ENCODE assay signal across 1 cellular context in the genomic region with DNA sequence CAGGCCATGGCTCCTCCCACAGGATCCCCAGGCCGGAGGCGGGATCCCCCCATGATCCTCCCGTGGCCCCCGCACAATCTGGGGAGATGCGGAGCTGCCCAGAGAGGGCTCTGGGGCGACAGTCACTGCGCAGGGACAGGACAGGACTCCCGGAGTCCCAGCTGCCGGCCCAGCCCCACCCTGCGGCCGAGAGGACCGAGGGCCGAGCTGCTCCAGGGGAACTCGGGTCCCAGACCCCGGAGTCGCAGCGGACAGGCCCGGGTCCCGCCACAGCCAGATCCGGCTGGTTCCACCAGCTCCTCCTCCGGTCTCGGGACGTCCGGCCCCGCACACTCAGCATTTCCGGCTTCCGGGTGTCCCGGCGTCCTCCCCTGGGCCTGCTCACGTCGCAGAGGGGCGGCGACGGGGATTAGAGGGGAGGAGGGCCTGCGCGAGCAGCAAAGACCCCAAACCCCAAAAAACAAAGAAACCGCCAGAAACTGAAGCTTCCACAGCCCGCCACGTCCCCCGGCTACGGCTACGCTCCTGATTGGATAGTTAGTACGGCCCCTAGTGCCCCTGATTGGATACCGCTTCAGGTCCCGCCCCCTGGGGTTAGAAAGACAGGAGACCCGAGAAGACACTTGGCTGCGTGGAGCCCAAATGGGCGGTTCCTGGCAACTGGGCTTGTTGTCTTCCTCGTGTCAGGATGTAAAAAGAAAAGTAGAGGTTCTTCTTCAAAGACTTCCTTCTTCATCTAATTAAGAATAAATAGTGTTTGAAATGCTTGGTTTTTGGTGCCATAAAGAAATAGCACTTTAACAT.
TF ChIP-seq lines count a peak whose summit lies in the region.

No MANE protein-coding gene starts in this region.

TF ChIP-seq in K562, 482 proteins besides CTCF, POLR2A, EP300 and RAD21 (continued from another document and continues in another):
- TF ChIP-seq ZNF785 (CRISPR knock-in tag; IDR thresholded peaks at IDR 0.05) = no peak
- no peak for TF ChIP-seq MCM5 (IDR thresholded peaks at IDR 0.05; ENCODE audit: low read depth)
- TF ChIP-seq, protein P1, sequence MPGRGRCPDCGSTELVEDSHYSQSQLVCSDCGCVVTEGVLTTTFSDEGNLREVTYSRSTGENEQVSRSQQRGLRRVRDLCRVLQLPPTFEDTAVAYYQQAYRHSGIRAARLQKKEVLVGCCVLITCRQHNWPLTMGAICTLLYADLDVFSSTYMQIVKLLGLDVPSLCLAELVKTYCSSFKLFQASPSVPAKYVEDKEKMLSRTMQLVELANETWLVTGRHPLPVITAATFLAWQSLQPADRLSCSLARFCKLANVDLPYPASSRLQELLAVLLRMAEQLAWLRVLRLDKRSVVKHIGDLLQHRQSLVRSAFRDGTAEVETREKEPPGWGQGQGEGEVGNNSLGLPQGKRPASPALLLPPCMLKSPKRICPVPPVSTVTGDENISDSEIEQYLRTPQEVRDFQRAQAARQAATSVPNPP (IDR thresholded peaks at IDR 0.05; ENCODE audit: borderline replicate concordance, insufficient read depth, insufficient read length) = no peak
- no peak for TF ChIP-seq ZNF384 (IDR thresholded peaks at IDR 0.05; ENCODE audit: low read depth, low read length)
- TF ChIP-seq SAFB2 (IDR thresholded peaks at IDR 0.05; ENCODE audit: borderline replicate concordance, low read depth, low read length, severe bottlenecking) = no peak
- TF ChIP-seq, protein P2, sequence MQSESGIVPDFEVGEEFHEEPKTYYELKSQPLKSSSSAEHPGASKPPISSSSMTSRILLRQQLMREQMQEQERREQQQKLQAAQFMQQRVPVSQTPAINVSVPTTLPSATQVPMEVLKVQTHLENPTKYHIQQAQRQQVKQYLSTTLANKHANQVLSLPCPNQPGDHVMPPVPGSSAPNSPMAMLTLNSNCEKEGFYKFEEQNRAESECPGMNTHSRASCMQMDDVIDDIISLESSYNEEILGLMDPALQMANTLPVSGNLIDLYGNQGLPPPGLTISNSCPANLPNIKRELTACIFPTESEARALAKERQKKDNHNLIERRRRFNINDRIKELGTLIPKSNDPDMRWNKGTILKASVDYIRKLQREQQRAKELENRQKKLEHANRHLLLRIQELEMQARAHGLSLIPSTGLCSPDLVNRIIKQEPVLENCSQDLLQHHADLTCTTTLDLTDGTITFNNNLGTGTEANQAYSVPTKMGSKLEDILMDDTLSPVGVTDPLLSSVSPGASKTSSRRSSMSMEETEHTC (IDR thresholded peaks at IDR 0.05) = no peak
- TF ChIP-seq ZNF3 (CRISPR knock-in tag; IDR thresholded peaks at IDR 0.05) = no peak
- TF ChIP-seq, protein P3, sequence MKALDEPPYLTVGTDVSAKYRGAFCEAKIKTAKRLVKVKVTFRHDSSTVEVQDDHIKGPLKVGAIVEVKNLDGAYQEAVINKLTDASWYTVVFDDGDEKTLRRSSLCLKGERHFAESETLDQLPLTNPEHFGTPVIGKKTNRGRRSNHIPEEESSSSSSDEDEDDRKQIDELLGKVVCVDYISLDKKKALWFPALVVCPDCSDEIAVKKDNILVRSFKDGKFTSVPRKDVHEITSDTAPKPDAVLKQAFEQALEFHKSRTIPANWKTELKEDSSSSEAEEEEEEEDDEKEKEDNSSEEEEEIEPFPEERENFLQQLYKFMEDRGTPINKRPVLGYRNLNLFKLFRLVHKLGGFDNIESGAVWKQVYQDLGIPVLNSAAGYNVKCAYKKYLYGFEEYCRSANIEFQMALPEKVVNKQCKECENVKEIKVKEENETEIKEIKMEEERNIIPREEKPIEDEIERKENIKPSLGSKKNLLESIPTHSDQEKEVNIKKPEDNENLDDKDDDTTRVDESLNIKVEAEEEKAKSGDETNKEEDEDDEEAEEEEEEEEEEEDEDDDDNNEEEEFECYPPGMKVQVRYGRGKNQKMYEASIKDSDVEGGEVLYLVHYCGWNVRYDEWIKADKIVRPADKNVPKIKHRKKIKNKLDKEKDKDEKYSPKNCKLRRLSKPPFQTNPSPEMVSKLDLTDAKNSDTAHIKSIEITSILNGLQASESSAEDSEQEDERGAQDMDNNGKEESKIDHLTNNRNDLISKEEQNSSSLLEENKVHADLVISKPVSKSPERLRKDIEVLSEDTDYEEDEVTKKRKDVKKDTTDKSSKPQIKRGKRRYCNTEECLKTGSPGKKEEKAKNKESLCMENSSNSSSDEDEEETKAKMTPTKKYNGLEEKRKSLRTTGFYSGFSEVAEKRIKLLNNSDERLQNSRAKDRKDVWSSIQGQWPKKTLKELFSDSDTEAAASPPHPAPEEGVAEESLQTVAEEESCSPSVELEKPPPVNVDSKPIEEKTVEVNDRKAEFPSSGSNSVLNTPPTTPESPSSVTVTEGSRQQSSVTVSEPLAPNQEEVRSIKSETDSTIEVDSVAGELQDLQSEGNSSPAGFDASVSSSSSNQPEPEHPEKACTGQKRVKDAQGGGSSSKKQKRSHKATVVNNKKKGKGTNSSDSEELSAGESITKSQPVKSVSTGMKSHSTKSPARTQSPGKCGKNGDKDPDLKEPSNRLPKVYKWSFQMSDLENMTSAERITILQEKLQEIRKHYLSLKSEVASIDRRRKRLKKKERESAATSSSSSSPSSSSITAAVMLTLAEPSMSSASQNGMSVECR (CRISPR knock-in tag; IDR thresholded peaks at IDR 0.05) = no peak; the same call in 1 of the 2 replicates
- TF ChIP-seq ZNF134 (CRISPR knock-in tag; conservative IDR thresholded peaks at IDR 0.05) = no peak
- 0 out of 2 replicates have a peak, but pooled peaks have one; percentile 54 for TF ChIP-seq MYC (IDR thresholded peaks at IDR 0.05; ENCODE audit: low read depth, low read length)
- TF ChIP-seq MYC (CRISPR knock-in tag; IDR thresholded peaks at IDR 0.05; ENCODE audit: borderline replicate concordance, low read depth) = peak; percentile 89; the same call in 1 of the 2 replicates
- TF ChIP-seq, protein P4, sequence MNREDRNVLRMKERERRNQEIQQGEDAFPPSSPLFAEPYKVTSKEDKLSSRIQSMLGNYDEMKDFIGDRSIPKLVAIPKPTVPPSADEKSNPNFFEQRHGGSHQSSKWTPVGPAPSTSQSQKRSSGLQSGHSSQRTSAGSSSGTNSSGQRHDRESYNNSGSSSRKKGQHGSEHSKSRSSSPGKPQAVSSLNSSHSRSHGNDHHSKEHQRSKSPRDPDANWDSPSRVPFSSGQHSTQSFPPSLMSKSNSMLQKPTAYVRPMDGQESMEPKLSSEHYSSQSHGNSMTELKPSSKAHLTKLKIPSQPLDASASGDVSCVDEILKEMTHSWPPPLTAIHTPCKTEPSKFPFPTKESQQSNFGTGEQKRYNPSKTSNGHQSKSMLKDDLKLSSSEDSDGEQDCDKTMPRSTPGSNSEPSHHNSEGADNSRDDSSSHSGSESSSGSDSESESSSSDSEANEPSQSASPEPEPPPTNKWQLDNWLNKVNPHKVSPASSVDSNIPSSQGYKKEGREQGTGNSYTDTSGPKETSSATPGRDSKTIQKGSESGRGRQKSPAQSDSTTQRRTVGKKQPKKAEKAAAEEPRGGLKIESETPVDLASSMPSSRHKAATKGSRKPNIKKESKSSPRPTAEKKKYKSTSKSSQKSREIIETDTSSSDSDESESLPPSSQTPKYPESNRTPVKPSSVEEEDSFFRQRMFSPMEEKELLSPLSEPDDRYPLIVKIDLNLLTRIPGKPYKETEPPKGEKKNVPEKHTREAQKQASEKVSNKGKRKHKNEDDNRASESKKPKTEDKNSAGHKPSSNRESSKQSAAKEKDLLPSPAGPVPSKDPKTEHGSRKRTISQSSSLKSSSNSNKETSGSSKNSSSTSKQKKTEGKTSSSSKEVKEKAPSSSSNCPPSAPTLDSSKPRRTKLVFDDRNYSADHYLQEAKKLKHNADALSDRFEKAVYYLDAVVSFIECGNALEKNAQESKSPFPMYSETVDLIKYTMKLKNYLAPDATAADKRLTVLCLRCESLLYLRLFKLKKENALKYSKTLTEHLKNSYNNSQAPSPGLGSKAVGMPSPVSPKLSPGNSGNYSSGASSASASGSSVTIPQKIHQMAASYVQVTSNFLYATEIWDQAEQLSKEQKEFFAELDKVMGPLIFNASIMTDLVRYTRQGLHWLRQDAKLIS (CRISPR knock-in tag; IDR thresholded peaks at IDR 0.05) = peak; percentile 76
- TF ChIP-seq, protein P5, sequence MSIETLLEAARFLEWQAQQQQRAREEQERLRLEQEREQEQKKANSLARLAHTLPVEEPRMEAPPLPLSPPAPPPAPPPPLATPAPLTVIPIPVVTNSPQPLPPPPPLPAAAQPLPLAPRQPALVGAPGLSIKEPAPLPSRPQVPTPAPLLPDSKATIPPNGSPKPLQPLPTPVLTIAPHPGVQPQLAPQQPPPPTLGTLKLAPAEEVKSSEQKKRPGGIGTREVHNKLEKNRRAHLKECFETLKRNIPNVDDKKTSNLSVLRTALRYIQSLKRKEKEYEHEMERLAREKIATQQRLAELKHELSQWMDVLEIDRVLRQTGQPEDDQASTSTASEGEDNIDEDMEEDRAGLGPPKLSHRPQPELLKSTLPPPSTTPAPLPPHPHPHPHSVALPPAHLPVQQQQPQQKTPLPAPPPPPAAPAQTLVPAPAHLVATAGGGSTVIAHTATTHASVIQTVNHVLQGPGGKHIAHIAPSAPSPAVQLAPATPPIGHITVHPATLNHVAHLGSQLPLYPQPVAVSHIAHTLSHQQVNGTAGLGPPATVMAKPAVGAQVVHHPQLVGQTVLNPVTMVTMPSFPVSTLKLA (conservative IDR thresholded peaks at IDR 0.05) = peak; percentile 91 to 94
- TF ChIP-seq, protein P6, sequence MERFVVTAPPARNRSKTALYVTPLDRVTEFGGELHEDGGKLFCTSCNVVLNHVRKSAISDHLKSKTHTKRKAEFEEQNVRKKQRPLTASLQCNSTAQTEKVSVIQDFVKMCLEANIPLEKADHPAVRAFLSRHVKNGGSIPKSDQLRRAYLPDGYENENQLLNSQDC (CRISPR knock-in tag; IDR thresholded peaks at IDR 0.05) = no peak
- TF ChIP-seq HMG20B (CRISPR knock-in tag; IDR thresholded peaks at IDR 0.05) = no peak
- TF ChIP-seq, protein P7, sequence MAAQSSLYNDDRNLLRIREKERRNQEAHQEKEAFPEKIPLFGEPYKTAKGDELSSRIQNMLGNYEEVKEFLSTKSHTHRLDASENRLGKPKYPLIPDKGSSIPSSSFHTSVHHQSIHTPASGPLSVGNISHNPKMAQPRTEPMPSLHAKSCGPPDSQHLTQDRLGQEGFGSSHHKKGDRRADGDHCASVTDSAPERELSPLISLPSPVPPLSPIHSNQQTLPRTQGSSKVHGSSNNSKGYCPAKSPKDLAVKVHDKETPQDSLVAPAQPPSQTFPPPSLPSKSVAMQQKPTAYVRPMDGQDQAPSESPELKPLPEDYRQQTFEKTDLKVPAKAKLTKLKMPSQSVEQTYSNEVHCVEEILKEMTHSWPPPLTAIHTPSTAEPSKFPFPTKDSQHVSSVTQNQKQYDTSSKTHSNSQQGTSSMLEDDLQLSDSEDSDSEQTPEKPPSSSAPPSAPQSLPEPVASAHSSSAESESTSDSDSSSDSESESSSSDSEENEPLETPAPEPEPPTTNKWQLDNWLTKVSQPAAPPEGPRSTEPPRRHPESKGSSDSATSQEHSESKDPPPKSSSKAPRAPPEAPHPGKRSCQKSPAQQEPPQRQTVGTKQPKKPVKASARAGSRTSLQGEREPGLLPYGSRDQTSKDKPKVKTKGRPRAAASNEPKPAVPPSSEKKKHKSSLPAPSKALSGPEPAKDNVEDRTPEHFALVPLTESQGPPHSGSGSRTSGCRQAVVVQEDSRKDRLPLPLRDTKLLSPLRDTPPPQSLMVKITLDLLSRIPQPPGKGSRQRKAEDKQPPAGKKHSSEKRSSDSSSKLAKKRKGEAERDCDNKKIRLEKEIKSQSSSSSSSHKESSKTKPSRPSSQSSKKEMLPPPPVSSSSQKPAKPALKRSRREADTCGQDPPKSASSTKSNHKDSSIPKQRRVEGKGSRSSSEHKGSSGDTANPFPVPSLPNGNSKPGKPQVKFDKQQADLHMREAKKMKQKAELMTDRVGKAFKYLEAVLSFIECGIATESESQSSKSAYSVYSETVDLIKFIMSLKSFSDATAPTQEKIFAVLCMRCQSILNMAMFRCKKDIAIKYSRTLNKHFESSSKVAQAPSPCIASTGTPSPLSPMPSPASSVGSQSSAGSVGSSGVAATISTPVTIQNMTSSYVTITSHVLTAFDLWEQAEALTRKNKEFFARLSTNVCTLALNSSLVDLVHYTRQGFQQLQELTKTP (IDR thresholded peaks at IDR 0.05; ENCODE audit: low read depth in 1 of 2, partially characterized antibody in 2 of 2) = no peak
- TF ChIP-seq SMC3 (conservative IDR thresholded peaks at IDR 0.05; ENCODE audit: insufficient read depth, low read depth, low read length) = no peak
- peak; percentile 53; the same call in 1 of the 2 replicates for TF ChIP-seq FOXM1 (IDR thresholded peaks at IDR 0.05; ENCODE audit: low read depth)
- TF ChIP-seq FOXM1 (CRISPR knock-in tag; IDR thresholded peaks at IDR 0.05; ENCODE audit: low read depth) = no peak; the same call in 1 of the 2 replicates
- TF ChIP-seq, protein P8, sequence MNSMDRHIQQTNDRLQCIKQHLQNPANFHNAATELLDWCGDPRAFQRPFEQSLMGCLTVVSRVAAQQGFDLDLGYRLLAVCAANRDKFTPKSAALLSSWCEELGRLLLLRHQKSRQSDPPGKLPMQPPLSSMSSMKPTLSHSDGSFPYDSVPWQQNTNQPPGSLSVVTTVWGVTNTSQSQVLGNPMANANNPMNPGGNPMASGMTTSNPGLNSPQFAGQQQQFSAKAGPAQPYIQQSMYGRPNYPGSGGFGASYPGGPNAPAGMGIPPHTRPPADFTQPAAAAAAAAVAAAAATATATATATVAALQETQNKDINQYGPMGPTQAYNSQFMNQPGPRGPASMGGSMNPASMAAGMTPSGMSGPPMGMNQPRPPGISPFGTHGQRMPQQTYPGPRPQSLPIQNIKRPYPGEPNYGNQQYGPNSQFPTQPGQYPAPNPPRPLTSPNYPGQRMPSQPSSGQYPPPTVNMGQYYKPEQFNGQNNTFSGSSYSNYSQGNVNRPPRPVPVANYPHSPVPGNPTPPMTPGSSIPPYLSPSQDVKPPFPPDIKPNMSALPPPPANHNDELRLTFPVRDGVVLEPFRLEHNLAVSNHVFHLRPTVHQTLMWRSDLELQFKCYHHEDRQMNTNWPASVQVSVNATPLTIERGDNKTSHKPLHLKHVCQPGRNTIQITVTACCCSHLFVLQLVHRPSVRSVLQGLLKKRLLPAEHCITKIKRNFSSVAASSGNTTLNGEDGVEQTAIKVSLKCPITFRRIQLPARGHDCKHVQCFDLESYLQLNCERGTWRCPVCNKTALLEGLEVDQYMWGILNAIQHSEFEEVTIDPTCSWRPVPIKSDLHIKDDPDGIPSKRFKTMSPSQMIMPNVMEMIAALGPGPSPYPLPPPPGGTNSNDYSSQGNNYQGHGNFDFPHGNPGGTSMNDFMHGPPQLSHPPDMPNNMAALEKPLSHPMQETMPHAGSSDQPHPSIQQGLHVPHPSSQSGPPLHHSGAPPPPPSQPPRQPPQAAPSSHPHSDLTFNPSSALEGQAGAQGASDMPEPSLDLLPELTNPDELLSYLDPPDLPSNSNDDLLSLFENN (IDR thresholded peaks at IDR 0.05; ENCODE audit: low read depth in 2 of 2, low read length in 2 of 2) = no peak; a peak in 1 of 4 replicates
- TF ChIP-seq ZNF431 (CRISPR knock-in tag; IDR thresholded peaks at IDR 0.05) = no peak
- TF ChIP-seq, protein P9, sequence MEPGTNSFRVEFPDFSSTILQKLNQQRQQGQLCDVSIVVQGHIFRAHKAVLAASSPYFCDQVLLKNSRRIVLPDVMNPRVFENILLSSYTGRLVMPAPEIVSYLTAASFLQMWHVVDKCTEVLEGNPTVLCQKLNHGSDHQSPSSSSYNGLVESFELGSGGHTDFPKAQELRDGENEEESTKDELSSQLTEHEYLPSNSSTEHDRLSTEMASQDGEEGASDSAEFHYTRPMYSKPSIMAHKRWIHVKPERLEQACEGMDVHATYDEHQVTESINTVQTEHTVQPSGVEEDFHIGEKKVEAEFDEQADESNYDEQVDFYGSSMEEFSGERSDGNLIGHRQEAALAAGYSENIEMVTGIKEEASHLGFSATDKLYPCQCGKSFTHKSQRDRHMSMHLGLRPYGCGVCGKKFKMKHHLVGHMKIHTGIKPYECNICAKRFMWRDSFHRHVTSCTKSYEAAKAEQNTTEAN (CRISPR knock-in tag; IDR thresholded peaks at IDR 0.05) = no peak
- TF ChIP-seq GTF2E2 (tag; IDR thresholded peaks at IDR 0.05) = peak; percentile 85; the same call in 1 of the 2 replicates
- TF ChIP-seq ZNF551 (CRISPR knock-in tag; IDR thresholded peaks at IDR 0.05) = no peak
- TF ChIP-seq, protein P10, sequence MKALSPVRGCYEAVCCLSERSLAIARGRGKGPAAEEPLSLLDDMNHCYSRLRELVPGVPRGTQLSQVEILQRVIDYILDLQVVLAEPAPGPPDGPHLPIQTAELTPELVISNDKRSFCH (CRISPR knock-in tag; IDR thresholded peaks at IDR 0.05) = no peak
- TF ChIP-seq, protein P10 (tag; IDR thresholded peaks at IDR 0.05) = no peak
